ENCODE assay signal across 18 cellular contexts in genomic region chr1:210123383-210123782, GRCh38.
"Had no signal": no experiment of that assay in that cellular context is flagged by ENCODE, and none has a peak within 500 bp of the region (broad histone marks: within the 10 kb centered on the region; RNA-seq: fewer than 3 reads in every experiment).

No MANE protein-coding gene starts in this region.

- DNase-seq: activated CD4-positive, alpha-beta T cell treated with anti-CD3 and anti-CD28 coated beads for 1 hour; activated CD4-positive, alpha-beta T cell treated with anti-CD3 and anti-CD28 coated beads, Interleukin-2, amount 50 U/mL, for 48 hours; activated effector memory CD4-positive, alpha-beta T cell treated with Interleukin-2 at 50 U/mL for 16 hours; cortex of kidney; effector CD4-positive, alpha-beta T cell; esophagus squamous epithelium; foreskin melanocyte; head of caudate nucleus; immature natural killer cell; mesendoderm; natural killer cell; sigmoid colon; stimulated activated CD4-positive, alpha-beta T cell treated with anti-CD3 and anti-CD28 coated beads, Interleukin-12 subunit alpha, Interleukin-12 subunit beta, amount 100 ng/mL, for 4 hours; stimulated activated CD4-positive, alpha-beta T cell treated with anti-CD3 and anti-CD28 coated beads, Interleukin-2, amount 100 ng/mL, for 24 hours; T1000 had no signal

- H3K27ac ChIP-seq: esophagus squamous epithelium, neutrophil, parathyroid adenoma, sigmoid colon had no signal

- H3K4me3 ChIP-seq: esophagus squamous epithelium, sigmoid colon had no signal

- ATAC-seq: activated naive CD4-positive, alpha-beta T cell treated with anti-CD3 and anti-CD28 coated beads, Interleukin-2, amount 50 U/mL, for 72 hours; natural killer cell had no signal
